In the genomic region with DNA sequence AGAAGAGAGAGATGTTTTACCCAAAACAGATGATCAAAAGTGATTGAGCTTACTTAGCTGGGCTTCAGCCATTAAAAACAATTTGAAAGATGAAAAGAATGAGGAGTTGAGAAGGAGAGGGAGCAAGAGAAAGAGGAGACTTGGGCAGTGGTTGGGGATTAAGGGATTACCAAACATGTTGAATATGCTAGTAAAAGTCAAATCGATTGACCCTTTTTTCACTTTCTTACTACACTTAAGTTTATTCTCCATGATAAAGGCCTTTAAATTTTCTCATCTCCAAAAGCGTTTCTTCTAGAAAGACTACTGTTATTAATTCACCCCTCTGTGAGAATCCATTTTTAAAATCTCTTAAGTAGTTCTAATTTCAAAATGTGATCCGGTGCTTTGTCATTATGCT, we compare ENCODE assay signal across 23 cellular contexts.
DNase-seq lines count a peak whose midpoint lies in the region; ATAC-seq and TF ChIP-seq lines count a peak whose summit lies in the region.
"Had no signal": no experiment of that assay in that cellular context is flagged by ENCODE, and none has a peak within 500 bp of the region (broad histone marks: within the 10 kb centered on the region; RNA-seq: fewer than 3 reads in every experiment).

No MANE protein-coding gene starts in this region.

- no peaks in the 10 kb centered on the region for H3K79me2 ChIP-seq in PC-3 (ENCODE audit: low read length)
- no peaks in the 10 kb centered on the region for H3K79me2 ChIP-seq in smooth muscle cell (ENCODE audit: low read depth)

- no peak for ATAC-seq in PC-3
- ATAC-seq: A549, GM12878 had no signal

- H3K9me3 ChIP-seq in HAP-1 (no peaks in the 10 kb centered on the region), PC-3 (ENCODE audit: low read length) (no peaks in the 10 kb centered on the region), smooth muscle cell (replicated peaks; ENCODE audit: low read depth) (no peaks in the 10 kb centered on the region)
- H3K9me3 ChIP-seq: A549; BLaER1 treated with 17β-estradiol and CSF1 and Interleukin-3, amounts not matched to agents 10 nM and 100 nM had no signal

- DNase-seq in HAP-1 (ENCODE audit: low spot score in 2 of 2) = peak; percentile 34 to 96
- DNase-seq in PC-3 = no peak
- DNase-seq in smooth muscle cell (lab: John Stamatoyannopoulos, UW; ENCODE audit: unreplicated experiment) = no peak
- DNase-seq in NCI-H524 (lab: John Stamatoyannopoulos, UW) = no peak
- no peak for DNase-seq in endothelial cell (ENCODE audit: low spot score)
- DNase-seq: AML-193; CD4-positive, alpha-beta memory T cell; CD4-positive, CD25-positive, alpha-beta regulatory T cell; CD8-positive, alpha-beta memory T cell; COR-L47; DMS 273 treated with DMSO at 0.1 percent for 48 hours; DMS153; DMS53; DMS79; DND-41; EL; GDM1 had no signal

- H3F3A ChIP-seq in PC-3 (ENCODE audit: low read length, unreplicated experiment) = no peaks in the 10 kb centered on the region
- H3F3A ChIP-seq in smooth muscle cell (ENCODE audit: low read depth) = no peaks in the 10 kb centered on the region

- POLR2A ChIA-PET in PC-3 (lab: Charles Lee; ENCODE audit: unreplicated experiment) = no interaction called here

- no peak for TF ChIP-seq CTCF in PC-3 (conservative IDR thresholded peaks at IDR 0.05; ENCODE audit: low read depth, low read length)
- TF ChIP-seq CTCF in smooth muscle cell (IDR thresholded peaks at IDR 0.05; ENCODE audit: borderline replicate concordance, insufficient read depth, poor library complexity, severe bottlenecking) = no peak
- TF ChIP-seq CTCF in endothelial cell (IDR thresholded peaks at IDR 0.05; ENCODE audit: unreplicated experiment) = no peak

- in situ Hi-C loops in HAP-1 (cut with MboI; ENCODE audit: low sequenced_read_pairs) = no loop called here

- no peak overlapping the region for H3K4me3 Mint-ChIP-seq in endothelial cell (ENCODE audit: unreplicated experiment)
- H3K4me3 Mint-ChIP-seq: B cell; CD4-positive, CD25-positive, alpha-beta regulatory T cell; CD8-positive, alpha-beta memory T cell had no signal

- H3K4me2 ChIP-seq in PC-3 (ENCODE audit: low read length) (no peak overlapping the region), smooth muscle cell (no peak overlapping the region)
- H3K4me2 ChIP-seq: A549; BLaER1 treated with 17β-estradiol and CSF1 and Interleukin-3, amounts not matched to agents 10 nM and 100 nM had no signal

- no peak overlapping the region for H3K4me3 ChIP-seq in HAP-1
- H3K4me3 ChIP-seq in PC-3 (ENCODE audit: low read length) = no peak overlapping the region
- H3K4me3 ChIP-seq in smooth muscle cell = no peak overlapping the region
- H3K4me3 ChIP-seq: A549; BLaER1 treated with 17β-estradiol and CSF1 and Interleukin-3, amounts not matched to agents 10 nM and 100 nM; GM12878 had no signal

- no peaks in the 10 kb centered on the region for H3K4me1 Mint-ChIP-seq in endothelial cell (ENCODE audit: unreplicated experiment)
- H3K4me1 Mint-ChIP-seq: B cell; CD4-positive, alpha-beta memory T cell; CD4-positive, CD25-positive, alpha-beta regulatory T cell; CD8-positive, alpha-beta memory T cell had no signal

- no peak overlapping the region for H3K27ac ChIP-seq in PC-3 (ENCODE audit: low read length)
- H3K27ac ChIP-seq in smooth muscle cell (ENCODE audit: low read depth) = peak overlapping the region; percentile 83
- H3K27ac ChIP-seq: 22Rv1; A549; BLaER1 treated with 17β-estradiol and CSF1 and Interleukin-3, amounts not matched to agents 10 nM and 100 nM; C4-2B had no signal

- H3K4me1 ChIP-seq in HAP-1 (peaks cover 20% of the 10 kb centered on the region), PC-3 (ENCODE audit: insufficient read depth, low read length) (no peaks in the 10 kb centered on the region), smooth muscle cell (ENCODE audit: low read depth) (no peaks in the 10 kb centered on the region)
- H3K4me1 ChIP-seq: A549; BLaER1 treated with 17β-estradiol and CSF1 and Interleukin-3, amounts not matched to agents 10 nM and 100 nM had no signal

- H2AFZ ChIP-seq in PC-3 (ENCODE audit: low read length) (0 out of 2 replicates have a peak overlapping the region, but pooled peaks have one; percentile 14), smooth muscle cell (ENCODE audit: low read depth) (peak overlapping the region; percentile 4)

- no peak overlapping the region for H3K27ac Mint-ChIP-seq in endothelial cell (ENCODE audit: unreplicated experiment)
- H3K27ac Mint-ChIP-seq: B cell; CD4-positive, alpha-beta memory T cell; CD4-positive, CD25-positive, alpha-beta regulatory T cell; CD8-positive, alpha-beta memory T cell had no signal

- H4K20me1 ChIP-seq in PC-3 (ENCODE audit: low read length) (no peaks in the 10 kb centered on the region), smooth muscle cell (ENCODE audit: low read depth) (no peaks in the 10 kb centered on the region)
- H4K20me1 ChIP-seq: BLaER1 treated with 17β-estradiol and CSF1 and Interleukin-3, amounts not matched to agents 10 nM and 100 nM had no signal

- H3K36me3 ChIP-seq in HAP-1 (replicated peaks) (no peaks in the 10 kb centered on the region), PC-3 (ENCODE audit: low read depth, low read length) (no peaks in the 10 kb centered on the region), smooth muscle cell (ENCODE audit: low read depth) (no peaks in the 10 kb centered on the region)
- H3K36me3 ChIP-seq: BLaER1 treated with 17β-estradiol and CSF1 and Interleukin-3, amounts not matched to agents 10 nM and 100 nM had no signal

- H3K27me3 Mint-ChIP-seq in endothelial cell (ENCODE audit: unreplicated experiment) = no peaks in the 10 kb centered on the region
- H3K27me3 Mint-ChIP-seq: B cell; CD4-positive, alpha-beta memory T cell; CD4-positive, CD25-positive, alpha-beta regulatory T cell; CD8-positive, alpha-beta memory T cell had no signal

- H3K9me3 Mint-ChIP-seq in endothelial cell (ENCODE audit: unreplicated experiment) = no peaks in the 10 kb centered on the region

- intact Hi-C loops in PC-3 (cut with micrococcal nuclease) = loop anchor here (2.0 to 10.0 kb wide), 2 partner anchors 109 to 405 kb away; no protein-coding TSS in a partner anchor

- H3K27me3 ChIP-seq in HAP-1 (ENCODE audit: low read depth) (no peaks in the 10 kb centered on the region), PC-3 (ENCODE audit: low read length) (no peaks in the 10 kb centered on the region), smooth muscle cell (ENCODE audit: low read depth) (no peaks in the 10 kb centered on the region)
- H3K27me3 ChIP-seq: BLaER1 treated with 17β-estradiol and CSF1 and Interleukin-3, amounts not matched to agents 10 nM and 100 nM had no signal

- BruUV-seq in PC-3 (replicated peaks; lab: Mats Ljungman, UMichigan) = no TSS peak

- 75% methylated on average over 3 of the region's 3 CpGs for WGBS in smooth muscle cell (ENCODE audit: low lambda C conversion rate)

- CTCF ChIA-PET in PC-3 (lab: Charles Lee) = no interaction called here

- H3K9ac ChIP-seq in PC-3 (ENCODE audit: low read length) (no peak overlapping the region), smooth muscle cell (ENCODE audit: low read depth) (no peak overlapping the region)
- H3K9ac ChIP-seq: BLaER1 treated with 17β-estradiol and CSF1 and Interleukin-3, amounts not matched to agents 10 nM and 100 nM had no signal

- H3K9me2 ChIP-seq in PC-3 (replicated peaks; ENCODE audit: low read length) = no peaks in the 10 kb centered on the region

- no peaks in the 10 kb centered on the region for H3K36me3 Mint-ChIP-seq in endothelial cell (ENCODE audit: low read depth, unreplicated experiment)
- H3K36me3 Mint-ChIP-seq: CD4-positive, alpha-beta memory T cell; CD4-positive, CD25-positive, alpha-beta regulatory T cell; CD8-positive, alpha-beta memory T cell had no signal

Comparison
In these comparisons a context has a peak if more than half of its experiments do, and no peak if none do; other contexts are left out.
1. DNase-seq: peak in HAP-1 (2 of 2); none in PC-3 (single experiment), smooth muscle cell (single experiment), NCI-H524 (0 of 2) and endothelial cell (single experiment).